Comparison of ENCODE assay signal across 8 cellular contexts in the genomic region with DNA sequence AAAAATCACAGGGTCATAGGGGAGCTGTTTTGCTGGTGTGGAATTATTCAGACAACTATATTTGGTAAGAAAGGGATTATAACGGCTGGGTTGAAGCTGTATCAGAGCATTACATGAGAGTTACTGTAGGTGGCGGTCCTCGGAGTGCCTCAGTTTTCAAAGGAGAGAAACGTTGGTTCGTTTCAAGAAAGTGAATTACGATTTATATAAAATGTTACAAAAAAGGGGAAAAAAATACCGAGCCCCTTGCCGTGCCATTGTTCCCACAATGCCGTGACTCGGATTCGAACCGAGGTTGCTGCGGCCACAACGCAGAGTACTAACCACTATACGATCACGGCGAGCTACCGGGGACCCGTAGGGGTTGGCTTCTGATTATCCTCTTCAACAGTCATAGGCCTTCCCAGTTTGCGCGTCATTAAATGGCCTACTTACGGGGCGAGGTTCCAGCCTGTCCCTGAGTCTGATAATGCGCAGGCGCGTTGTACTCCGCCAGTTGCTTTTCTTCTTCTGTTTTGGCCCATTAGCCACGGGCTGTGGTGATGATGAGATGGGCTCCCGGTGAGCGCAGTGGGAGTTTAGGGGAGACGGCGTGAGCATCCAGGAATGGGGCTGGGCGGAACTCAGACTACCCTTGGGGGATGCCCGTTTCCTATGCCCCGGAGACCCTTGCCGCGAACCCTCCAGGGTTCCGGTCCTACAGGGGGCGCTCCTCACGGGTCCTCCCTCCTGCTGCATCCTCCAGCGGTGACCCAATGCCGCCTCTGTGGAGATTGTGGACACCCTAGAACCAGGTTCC. TPM values are rescaled to one million over a fixed set of nuclear protein-coding genes. Genes with fewer than 3 reads are reported as not detected.
DNase-seq lines count a peak whose midpoint lies in the region; ATAC-seq and TF ChIP-seq lines count a peak whose summit lies in the region.

No MANE protein-coding gene starts in this region.

- TF ChIP-seq CTCF in GM10266 (IDR thresholded peaks at IDR 0.05; ENCODE audit: control insufficient read depth, insufficient read depth, low read depth, missing control alignments) (peak; percentile 78), HFFc6 (IDR thresholded peaks at IDR 0.05) (peak; percentile 83), heart left ventricle (IDR thresholded peaks at IDR 0.05) (peak in 11 of 12 donors; percentile 52 to 92 (median 71)), upper lobe of right lung (IDR thresholded peaks at IDR 0.05) (peak; percentile 65)

- H3K27ac ChIP-seq in heart left ventricle = peak overlapping the region; percentile 94 to 99 (median 98)
- peak overlapping the region; percentile 97 for H3K27ac ChIP-seq in upper lobe of right lung

- H3K4me1 ChIP-seq in heart left ventricle = peaks cover 0 to 43% (median 6%) of the 10 kb centered on the region in 12 donors
- H3K4me1 ChIP-seq in upper lobe of right lung = peaks cover 5% of the 10 kb centered on the region

- no peak overlapping the region; the same call in 1 of the 2 replicates for H3K27ac Mint-ChIP-seq in HFFc6
- H3K27ac Mint-ChIP-seq in activated naive CD8-positive, alpha-beta T cell treated with anti-CD3 and anti-CD28 coated beads, Interleukin-2, amount 50 U/mL, for 24 hours = no peak overlapping the region

- H3K9me3 ChIP-seq in heart left ventricle (no peaks in the 10 kb centered on the region), upper lobe of right lung (no peaks in the 10 kb centered on the region)

- TF ChIP-seq POLR2A in heart left ventricle (IDR thresholded peaks at IDR 0.05) = peak in 1 of 2 donors; percentile 96

- peak overlapping the region; percentile 25 to 85 (median 70) for H3K4me3 ChIP-seq in heart left ventricle
- peak overlapping the region; percentile 68 for H3K4me3 ChIP-seq in upper lobe of right lung

- H3K4me1 Mint-ChIP-seq in HFFc6 (ENCODE audit: low read depth) = peaks cover 7% of the 10 kb centered on the region
- H3K4me1 Mint-ChIP-seq in activated naive CD8-positive, alpha-beta T cell treated with anti-CD3 and anti-CD28 coated beads, Interleukin-2, amount 50 U/mL, for 24 hours = peaks cover 19% of the 10 kb centered on the region

- H3K27me3 ChIP-seq in heart left ventricle (no peaks in the 10 kb centered on the region), upper lobe of right lung (no peaks in the 10 kb centered on the region)

- H3K9me3 Mint-ChIP-seq in HFFc6 = no peaks in the 10 kb centered on the region
- no peaks in the 10 kb centered on the region for H3K9me3 Mint-ChIP-seq in activated naive CD8-positive, alpha-beta T cell treated with anti-CD3 and anti-CD28 coated beads, Interleukin-2, amount 50 U/mL, for 24 hours

- H3K36me3 Mint-ChIP-seq in HFFc6 (ENCODE audit: low read depth) = no peaks in the 10 kb centered on the region
- peaks cover 3% of the 10 kb centered on the region for H3K36me3 Mint-ChIP-seq in activated naive CD8-positive, alpha-beta T cell treated with anti-CD3 and anti-CD28 coated beads, Interleukin-2, amount 50 U/mL, for 24 hours (ENCODE audit: low read depth)

- peaks cover 5% of the 10 kb centered on the region for H3K27me3 Mint-ChIP-seq in HFFc6 (ENCODE audit: insufficient read depth)
- no peaks in the 10 kb centered on the region for H3K27me3 Mint-ChIP-seq in activated naive CD8-positive, alpha-beta T cell treated with anti-CD3 and anti-CD28 coated beads, Interleukin-2, amount 50 U/mL, for 24 hours

- peak; percentile 86 for DNase-seq in GM10266 (ENCODE audit: extremely low spot score)
- peak; percentile 94 for DNase-seq in HFFc6
- peak; percentile 85 for DNase-seq in NCI-H1092 (lab: John Stamatoyannopoulos, UW)
- peak; percentile 96 for DNase-seq in SKM-1 (lab: John Stamatoyannopoulos, UW; ENCODE audit: unreplicated experiment)
- DNase-seq in activated naive CD8-positive, alpha-beta T cell treated with anti-CD3 and anti-CD28 coated beads, Interleukin-2, amount 50 U/mL, for 24 hours = peak; percentile 88
- DNase-seq in heart left ventricle = peak; percentile 92 to 97 (median 95)
- peak; percentile 93 to 99 (median 95) for DNase-seq in posterior cingulate gyrus
- peak; percentile 93 for DNase-seq in upper lobe of right lung

- H3K36me3 ChIP-seq in heart left ventricle (no peaks in the 10 kb centered on the region), upper lobe of right lung (no peaks in the 10 kb centered on the region)

- no peak overlapping the region for H3K4me3 Mint-ChIP-seq in HFFc6
- no peak overlapping the region for H3K4me3 Mint-ChIP-seq in activated naive CD8-positive, alpha-beta T cell treated with anti-CD3 and anti-CD28 coated beads, Interleukin-2, amount 50 U/mL, for 24 hours

- peak; percentile 67 for ATAC-seq in activated naive CD8-positive, alpha-beta T cell treated with anti-CD3 and anti-CD28 coated beads, Interleukin-2, amount 50 U/mL, for 24 hours
- ATAC-seq in heart left ventricle (peak; percentile 77 to 84 (median 80)), upper lobe of right lung (peak; percentile 82)

- 0 to 1% (median 0%) methylated on average over 40 to 42 of the region's 42 CpGs for WGBS in heart left ventricle, 4 donors

- intact Hi-C loops in heart left ventricle (cut with DNase I) = loop anchor here in 5 of 10 donors (1.0 to 5.0 kb wide), 4 partner anchors 31 to 389 kb away; a partner anchor contains a TSS
- intact Hi-C loops in posterior cingulate gyrus (cut with DNase I) = no loop called here
- intact Hi-C loops in upper lobe of right lung (cut with DNase I) = no loop called here

RNA-seq across cellular contexts. Expression of a gene that starts 10.8 kb away (rescaled TPM):
- total RNA-seq in HFFc6 (2021; fragmentation: NEBNext Ultra II Directional; extraction: Animal tissue kit (Norgen Biotek cat#: 25700)) = 1 to 10 TPM; 2.1 to 3.1 (median 2.1) TPM
- total RNA-seq in heart left ventricle (1 to 10 TPM; 2.4 to 7.9 (median 3.9) TPM), upper lobe of right lung (7.1 TPM)
- polyA plus RNA-seq in heart left ventricle = 1 to 10 TPM; 1.9 to 4.6 TPM

RNA-seq across cellular contexts. Expression of a gene that starts 53.5 kb away (rescaled TPM):
- not detected for total RNA-seq in HFFc6 (2021; fragmentation: NEBNext Ultra II Directional; extraction: Animal tissue kit (Norgen Biotek cat#: 25700))
- not detected for total RNA-seq in heart left ventricle
- not detected for polyA plus RNA-seq in heart left ventricle
- total RNA-seq in upper lobe of right lung = 0.35 TPM

Comparison
In these comparisons a context has a peak if more than half of its experiments do, and no peak if none do; other contexts are left out.
1. Peak in every context shown above with its lines: DNase-seq, ATAC-seq, H3K4me3 ChIP-seq and H3K27ac ChIP-seq.